In genomic region chr18:57959278-57959677, GRCh38 we compare ENCODE assay signal across 8 cellular contexts.
DNase-seq lines count a peak whose midpoint lies in the region; ATAC-seq and TF ChIP-seq lines count a peak whose summit lies in the region.

No MANE protein-coding gene starts in this region.

- CTCF ChIA-PET in SK-N-SH (lab: Yijun Ruan, JAX) = interaction anchor here (0.6 to 3.0 kb wide), 22 partner anchors 9 to 805 kb away, joined by 3 to 28 read pairs (median 4); partner anchors contain the start of gene NEDD4L

- H3K27ac ChIP-seq in heart right ventricle = no peak overlapping the region
- H3K27ac ChIP-seq in SK-N-SH (ENCODE audit: low read depth in 2 of 2, low read length in 1 of 2) = no peak overlapping the region
- H3K27ac ChIP-seq in effector memory CD4-positive, alpha-beta T cell (ENCODE audit: insufficient read depth, low read length, poor library complexity, severe bottlenecking) = no peak overlapping the region

- TF ChIP-seq RAD21 in SK-N-SH (IDR thresholded peaks at IDR 0.05; ENCODE audit: low read length) = peak; percentile 56

- H3K4me1 Mint-ChIP-seq in glutamatergic neuron (ENCODE audit: low read depth, unreplicated experiment) = no peaks in the 10 kb centered on the region
- no peaks in the 10 kb centered on the region for H3K4me1 Mint-ChIP-seq in activated naive CD8-positive, alpha-beta T cell treated with anti-CD3 and anti-CD28 coated beads, Interleukin-2, amount 50 U/mL, for 24 hours

- H3K9me3 ChIP-seq in heart right ventricle (no peaks in the 10 kb centered on the region), Loucy (ENCODE audit: insufficient read depth, low read depth, low read length) (no peaks in the 10 kb centered on the region), SK-N-SH (no peaks in the 10 kb centered on the region)
- H3K9me3 ChIP-seq in effector memory CD4-positive, alpha-beta T cell (ENCODE audit: control insufficient read depth, low read length) = no peaks in the 10 kb centered on the region

- no peak for TF ChIP-seq EP300 in SK-N-SH (IDR thresholded peaks at IDR 0.05; ENCODE audit: borderline replicate concordance in 1 of 2, low read depth in 1 of 2, low read length in 1 of 2)

- H3K27ac Mint-ChIP-seq in glutamatergic neuron (ENCODE audit: unreplicated experiment) = no peak overlapping the region
- no peak overlapping the region for H3K27ac Mint-ChIP-seq in activated naive CD8-positive, alpha-beta T cell treated with anti-CD3 and anti-CD28 coated beads, Interleukin-2, amount 50 U/mL, for 24 hours

- H3K36me3 ChIP-seq in heart right ventricle (no peaks in the 10 kb centered on the region), Loucy (ENCODE audit: insufficient read depth, low read length) (no peaks in the 10 kb centered on the region), SK-N-SH (replicated peaks in 1 of 2; ENCODE audit: control insufficient read depth in 1 of 2, insufficient read depth in 2 of 2, low read length in 1 of 2) (no peaks in the 10 kb centered on the region)
- no peaks in the 10 kb centered on the region for H3K36me3 ChIP-seq in effector memory CD4-positive, alpha-beta T cell (ENCODE audit: control insufficient read depth, insufficient read depth, low read length)

- H3K79me2 ChIP-seq in Loucy (ENCODE audit: insufficient read depth, low read length) (no peaks in the 10 kb centered on the region), SK-N-SH (ENCODE audit: insufficient read depth) (no peaks in the 10 kb centered on the region)

- no peaks in the 10 kb centered on the region for H3K4me1 ChIP-seq in heart right ventricle
- peaks cover 7% of the 10 kb centered on the region for H3K4me1 ChIP-seq in Loucy (ENCODE audit: insufficient read depth, low read length, poor library complexity, severe bottlenecking)
- peaks cover 0 to 7% of the 10 kb centered on the region in 2 experiments; a peak in 2 of 4 replicates for H3K4me1 ChIP-seq in SK-N-SH (ENCODE audit: control insufficient read depth in 1 of 2, insufficient read depth in 2 of 2, low read depth in 1 of 2, low read length in 1 of 2)
- H3K4me1 ChIP-seq in effector memory CD4-positive, alpha-beta T cell (ENCODE audit: control insufficient read depth, insufficient read depth, low read length, poor library complexity, severe bottlenecking) = no peaks in the 10 kb centered on the region

- H3K4me3 ChIP-seq in heart right ventricle = no peak overlapping the region
- no peak overlapping the region for H3K4me3 ChIP-seq in Loucy (ENCODE audit: low read length, poor library complexity, severe bottlenecking)
- H3K4me3 ChIP-seq in SK-N-SH (ENCODE audit: low read depth in 2 of 2, low read length in 1 of 2) = peak overlapping the region in 1 of 2 experiments; percentile 35; a peak in 1 of 4 replicates
- H3K4me3 ChIP-seq in effector memory CD4-positive, alpha-beta T cell (ENCODE audit: insufficient read depth, low read depth, low read length, poor library complexity, severe bottlenecking) = no peak overlapping the region

- no peaks in the 10 kb centered on the region for H4K20me1 ChIP-seq in Loucy (ENCODE audit: insufficient read depth, low read length, poor library complexity, severe bottlenecking)
- no peaks in the 10 kb centered on the region for H4K20me1 ChIP-seq in SK-N-SH (ENCODE audit: insufficient read depth)

- no peak overlapping the region for H3K4me2 ChIP-seq in Loucy (ENCODE audit: low read depth, low read length, poor library complexity, severe bottlenecking)
- H3K4me2 ChIP-seq in SK-N-SH = no peak overlapping the region

- 19 to 25% methylated on average over 3 of the region's 3 CpGs for WGBS in heart right ventricle, 2 donors
- 38% methylated on average over 3 of the region's 3 CpGs for WGBS in SK-N-SH (ENCODE audit: low lambda C conversion rate)

- H3K9me2 ChIP-seq in Loucy (replicated peaks; ENCODE audit: low read depth, low read length) (no peaks in the 10 kb centered on the region), SK-N-SH (no peaks in the 10 kb centered on the region)

- intact Hi-C loops in heart right ventricle (cut with DNase I) (no loop called here), left ventricle myocardium superior (cut with micrococcal nuclease) (no loop called here)

- DNase-seq in heart right ventricle (no peak), left ventricle myocardium superior (no peak), SK-N-SH (peak; percentile 49), glutamatergic neuron (no peak), superior temporal gyrus (ENCODE audit: extremely low spot score) (peak; percentile 45)
- DNase-seq in activated naive CD8-positive, alpha-beta T cell treated with anti-CD3 and anti-CD28 coated beads, Interleukin-2, amount 50 U/mL, for 24 hours = no peak
- no peak for DNase-seq in effector memory CD4-positive, alpha-beta T cell

- H3K27me3 ChIP-seq in heart right ventricle = peaks cover 0 to 15% (median 7%) of the 10 kb centered on the region in 7 donors
- no peaks in the 10 kb centered on the region for H3K27me3 ChIP-seq in Loucy (ENCODE audit: insufficient read depth, low read length, poor library complexity, severe bottlenecking)
- H3K27me3 ChIP-seq in SK-N-SH (ENCODE audit: insufficient read depth) = no peaks in the 10 kb centered on the region; the same call in 1 of the 2 replicates
- H3K27me3 ChIP-seq in effector memory CD4-positive, alpha-beta T cell (replicated peaks; ENCODE audit: control insufficient read depth, insufficient read depth, low read length, poor library complexity, severe bottlenecking) = no peaks in the 10 kb centered on the region

- no peaks in the 10 kb centered on the region for H3K36me3 Mint-ChIP-seq in glutamatergic neuron (ENCODE audit: unreplicated experiment)
- H3K36me3 Mint-ChIP-seq in activated naive CD8-positive, alpha-beta T cell treated with anti-CD3 and anti-CD28 coated beads, Interleukin-2, amount 50 U/mL, for 24 hours (ENCODE audit: low read depth) = no peaks in the 10 kb centered on the region

- POLR2A ChIA-PET in SK-N-SH (lab: Yijun Ruan, JAX) = no interaction called here

- ATAC-seq in heart right ventricle (no peak), left ventricle myocardium superior (no peak)
- ATAC-seq in activated naive CD8-positive, alpha-beta T cell treated with anti-CD3 and anti-CD28 coated beads, Interleukin-2, amount 50 U/mL, for 24 hours = no peak

- peaks cover 1% of the 10 kb centered on the region for H3K9me3 Mint-ChIP-seq in glutamatergic neuron (ENCODE audit: unreplicated experiment)
- no peaks in the 10 kb centered on the region for H3K9me3 Mint-ChIP-seq in activated naive CD8-positive, alpha-beta T cell treated with anti-CD3 and anti-CD28 coated beads, Interleukin-2, amount 50 U/mL, for 24 hours

- H2AFZ ChIP-seq in Loucy (ENCODE audit: low read length) (peak overlapping the region; percentile 24; the same call in 1 of the 2 replicates), SK-N-SH (ENCODE audit: low read depth) (0 out of 2 replicates have a peak overlapping the region, but pooled peaks have one; percentile 29)

- H3F3A ChIP-seq in Loucy (ENCODE audit: low read depth) (no peaks in the 10 kb centered on the region), SK-N-SH (replicated peaks; ENCODE audit: insufficient read depth) (peaks cover 6% of the 10 kb centered on the region)

- no peaks in the 10 kb centered on the region for H3K27me3 Mint-ChIP-seq in glutamatergic neuron (ENCODE audit: unreplicated experiment)
- H3K27me3 Mint-ChIP-seq in activated naive CD8-positive, alpha-beta T cell treated with anti-CD3 and anti-CD28 coated beads, Interleukin-2, amount 50 U/mL, for 24 hours = peaks cover 23% of the 10 kb centered on the region

- H3K9ac ChIP-seq in Loucy (ENCODE audit: low read depth, low read length, poor library complexity, severe bottlenecking) (no peak overlapping the region), SK-N-SH (no peak overlapping the region)

- H3K4me3 Mint-ChIP-seq in glutamatergic neuron (ENCODE audit: unreplicated experiment) = no peak overlapping the region
- no peak overlapping the region for H3K4me3 Mint-ChIP-seq in activated naive CD8-positive, alpha-beta T cell treated with anti-CD3 and anti-CD28 coated beads, Interleukin-2, amount 50 U/mL, for 24 hours

- TF ChIP-seq CTCF in heart right ventricle (IDR thresholded peaks at IDR 0.05) (peak in 5 of 9 donors; percentile 22 to 39 (median 30)), Loucy (conservative IDR thresholded peaks at IDR 0.05; ENCODE audit: low read length) (peak; percentile 57), SK-N-SH (IDR thresholded peaks at IDR 0.05) (peak; percentile 52), glutamatergic neuron (IDR thresholded peaks at IDR 0.05; ENCODE audit: partially characterized antibody, unreplicated experiment) (peak; percentile 28)

TF ChIP-seq in SK-N-SH, 30 proteins besides CTCF, POLR2A, EP300 and RAD21:
- TF ChIP-seq, protein P1, sequence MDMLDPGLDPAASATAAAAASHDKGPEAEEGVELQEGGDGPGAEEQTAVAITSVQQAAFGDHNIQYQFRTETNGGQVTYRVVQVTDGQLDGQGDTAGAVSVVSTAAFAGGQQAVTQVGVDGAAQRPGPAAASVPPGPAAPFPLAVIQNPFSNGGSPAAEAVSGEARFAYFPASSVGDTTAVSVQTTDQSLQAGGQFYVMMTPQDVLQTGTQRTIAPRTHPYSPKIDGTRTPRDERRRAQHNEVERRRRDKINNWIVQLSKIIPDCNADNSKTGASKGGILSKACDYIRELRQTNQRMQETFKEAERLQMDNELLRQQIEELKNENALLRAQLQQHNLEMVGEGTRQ (IDR thresholded peaks at IDR 0.05; ENCODE audit: borderline replicate concordance, low read depth, low read length) = no peak
- no peak for TF ChIP-seq TEAD4 (IDR thresholded peaks at IDR 0.05; ENCODE audit: borderline replicate concordance, insufficient read depth)
- TF ChIP-seq SMC3 (IDR thresholded peaks at IDR 0.05; ENCODE audit: low read depth, low read length) = peak; percentile 31; the same call in 1 of the 2 replicates
- TF ChIP-seq, protein P2, sequence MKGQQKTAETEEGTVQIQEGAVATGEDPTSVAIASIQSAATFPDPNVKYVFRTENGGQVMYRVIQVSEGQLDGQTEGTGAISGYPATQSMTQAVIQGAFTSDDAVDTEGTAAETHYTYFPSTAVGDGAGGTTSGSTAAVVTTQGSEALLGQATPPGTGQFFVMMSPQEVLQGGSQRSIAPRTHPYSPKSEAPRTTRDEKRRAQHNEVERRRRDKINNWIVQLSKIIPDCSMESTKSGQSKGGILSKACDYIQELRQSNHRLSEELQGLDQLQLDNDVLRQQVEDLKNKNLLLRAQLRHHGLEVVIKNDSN (IDR thresholded peaks at IDR 0.05; ENCODE audit: borderline replicate concordance, low read depth) = peak; percentile 60; the same call in 1 of the 2 replicates
- TF ChIP-seq TCF12 (IDR thresholded peaks at IDR 0.05) = no peak

Comparison
In these comparisons a context has a peak if more than half of its experiments do, and no peak if none do; other contexts are left out.
1. DNase-seq: peak in SK-N-SH (single experiment) and superior temporal gyrus (single experiment); none in heart right ventricle (0 of 2), left ventricle myocardium superior (single experiment), glutamatergic neuron (single experiment), activated naive CD8-positive, alpha-beta T cell treated with anti-CD3 and anti-CD28 coated beads, Interleukin-2, amount 50 U/mL, for 24 hours (single experiment) and effector memory CD4-positive, alpha-beta T cell (0 of 3).
2. Peak in every context shown above with its lines, with median percentiles within 50 percentile points of each other: CTCF ChIP-seq.